ENCODE assay signal across 10 cellular contexts in genomic region chrX:13275031-13275430, GRCh38. TPM values are rescaled to one million over a fixed set of nuclear protein-coding genes. Genes with fewer than 3 reads are reported as not detected.
"Had no signal": no experiment of that assay in that cellular context is flagged by ENCODE, and none has a peak within 500 bp of the region (broad histone marks: within the 10 kb centered on the region; RNA-seq: fewer than 3 reads in every experiment).

No MANE protein-coding gene starts in this region.

- H3K27ac Mint-ChIP-seq: HFFc6 had no signal

- H3K4me3 Mint-ChIP-seq: HFFc6 had no signal

- H3K9me3 Mint-ChIP-seq: HFFc6 had no signal

- DNase-seq: GM23248, GOT3, H7, HFFc6, KBM-7 had no signal

- H3K4me3 ChIP-seq: GM23248 had no signal

- H3K9ac ChIP-seq: GM23248 had no signal

- H3K27ac ChIP-seq: GM23248, HL-60 had no signal

- ATAC-seq: HCT116, HepG2 had no signal

- H2AFZ ChIP-seq: GM23248 had no signal

RNA-seq across cellular contexts. Expression of gene ATXN3L, which starts 44.8 kb away (rescaled TPM):
- total RNA-seq: GM23248, H4, H7, HepG2, HFFc6, HT1080 had no signal
- polyA plus RNA-seq: GM23248, HepG2 had no signal
